In the genomic region with DNA sequence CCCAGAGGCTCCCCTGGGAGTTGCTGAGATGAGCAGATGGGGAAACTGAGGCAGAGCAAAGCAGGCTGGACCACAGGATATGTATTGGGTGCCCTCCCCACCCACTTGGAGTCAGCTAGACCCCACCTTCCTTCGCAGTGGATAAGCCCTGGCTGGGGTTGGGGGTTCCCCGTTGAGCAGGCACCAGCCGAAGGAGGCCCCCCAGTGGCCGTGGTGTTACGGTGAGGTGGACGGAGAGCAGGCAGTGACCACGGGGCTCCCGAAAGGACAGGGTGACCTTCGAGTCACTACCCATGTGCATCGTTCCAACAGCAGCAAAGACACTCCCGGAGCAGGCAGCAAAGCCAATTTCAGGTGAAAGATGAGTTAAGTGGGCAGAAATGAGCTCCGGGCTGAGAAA, we compare ENCODE assay signal across 16 cellular contexts.
DNase-seq lines count a peak whose midpoint lies in the region; ATAC-seq and TF ChIP-seq lines count a peak whose summit lies in the region.
"Had no signal": no experiment of that assay in that cellular context is flagged by ENCODE, and none has a peak within 500 bp of the region (broad histone marks: within the 10 kb centered on the region; RNA-seq: fewer than 3 reads in every experiment).

No MANE protein-coding gene starts in this region.

- DNase-seq in CD1c-positive myeloid dendritic cell (ENCODE audit: extremely low spot score) (peak; percentile 11), HuH-7 (ENCODE audit: low spot score) (peak; percentile 62), dermis blood vessel endothelial cell (peak; percentile 43), lower lobe of right lung (peak; percentile 50), suprapubic skin (ENCODE audit: low spot score in 2 of 2) (no peak), RWPE1 (ENCODE audit: low spot score) (no peak), pons (ENCODE audit: low spot score) (no peak)
- DNase-seq: activated CD4-positive, alpha-beta T cell treated with anti-CD3 and anti-CD28 coated beads for 1 hour; activated naive CD8-positive, alpha-beta T cell treated with anti-CD3 and anti-CD28 coated beads, Interleukin-2, amount 10 ng/mL, durations not matched to agents 7 days and 5 days; effector memory CD4-positive, alpha-beta T cell; NCI-H146; ovary; SHP77 had no signal

- 34% methylated on average over 9 of the region's 12 CpGs for WGBS in suprapubic skin

- H3K36me3 ChIP-seq in lower lobe of right lung (no peaks in the 10 kb centered on the region), suprapubic skin (no peaks in the 10 kb centered on the region)
- H3K36me3 ChIP-seq: ovary, tibial nerve had no signal

- no peaks in the 10 kb centered on the region for H3K9me3 ChIP-seq in lower lobe of right lung
- no peaks in the 10 kb centered on the region for H3K9me3 ChIP-seq in suprapubic skin
- H3K9me3 ChIP-seq: ovary had no signal

- H3K27me3 ChIP-seq in lower lobe of right lung (ENCODE audit: low read depth): no peaks in the 10 kb centered on the region
- peaks cover 8% of the 10 kb centered on the region for H3K27me3 ChIP-seq in suprapubic skin
- H3K27me3 ChIP-seq: ovary, tibial nerve had no signal

- no peak for TF ChIP-seq EP300 in suprapubic skin (IDR thresholded peaks at IDR 0.05)

- CTCF ChIA-PET in RWPE1 (lab: Yijun Ruan, JAX): interaction anchor here (0.6 kb wide), 1 partner anchor 601 kb away, joined by 4 read pairs; no protein-coding TSS in a partner anchor

- ATAC-seq in lower lobe of right lung (peak in 1 of 2 donors; percentile 27), GM18511 (IDR thresholded peaks at IDR 0.05; ENCODE audit: unreplicated experiment) (no peak)

- H3K4me1 ChIP-seq in lower lobe of right lung: no peaks in the 10 kb centered on the region
- no peaks in the 10 kb centered on the region for H3K4me1 ChIP-seq in suprapubic skin
- H3K4me1 ChIP-seq: tibial nerve had no signal

- H3K27ac ChIP-seq in lower lobe of right lung: no peak overlapping the region
- no peak overlapping the region for H3K27ac ChIP-seq in suprapubic skin
- no peak overlapping the region for H3K27ac ChIP-seq in RWPE1
- H3K27ac ChIP-seq: HL-60, ovary, tibial nerve had no signal

- TF ChIP-seq POLR2A in suprapubic skin (IDR thresholded peaks at IDR 0.05): no peak

- no peak for TF ChIP-seq CTCF in lower lobe of right lung (IDR thresholded peaks at IDR 0.05)
- no peak for TF ChIP-seq CTCF in suprapubic skin (IDR thresholded peaks at IDR 0.05)
- TF ChIP-seq CTCF in RWPE1 (conservative IDR thresholded peaks at IDR 0.05; ENCODE audit: low read depth): no peak

- POLR2A ChIA-PET in RWPE1 (lab: Yijun Ruan, JAX; ENCODE audit: low non-redundant PET): no interaction called here

- intact Hi-C loops in lower lobe of right lung (cut with DNase I): no loop called here

- no peak overlapping the region for H3K4me3 ChIP-seq in lower lobe of right lung
- H3K4me3 ChIP-seq in suprapubic skin: no peak overlapping the region
- H3K4me3 ChIP-seq: ovary, tibial nerve had no signal

Comparison
In these comparisons a context has a peak if more than half of its experiments do, and no peak if none do; other contexts are left out.
1. DNase-seq: peak in CD1c-positive myeloid dendritic cell (single experiment), HuH-7 (single experiment), dermis blood vessel endothelial cell (single experiment) and lower lobe of right lung (single experiment); none in suprapubic skin (0 of 2), RWPE1 (single experiment) and pons (single experiment).